Comparison of ENCODE assay signal across 1 cellular context in the genomic region with DNA sequence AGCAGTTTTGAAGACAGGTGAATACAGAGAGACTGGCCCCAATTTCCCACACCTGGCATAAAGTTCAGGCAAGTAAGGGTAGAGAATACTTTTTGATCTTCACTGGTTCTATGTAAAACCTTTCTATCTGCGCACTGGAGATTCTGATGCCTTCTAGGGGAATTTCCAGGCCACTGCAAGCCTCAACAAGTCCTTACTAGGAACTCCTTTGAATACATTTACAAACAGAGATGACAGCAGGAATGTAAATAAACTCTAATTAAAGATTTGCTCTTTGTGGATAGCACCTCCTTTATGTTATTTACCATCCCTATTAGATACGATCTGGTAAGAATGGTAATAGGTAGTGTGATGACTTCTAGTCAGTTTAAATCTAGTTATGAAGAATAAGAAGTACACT.
TF ChIP-seq lines count a peak whose summit lies in the region.

No MANE protein-coding gene starts in this region.

TF ChIP-seq in IMR-90, 13 proteins besides CTCF, POLR2A, EP300 and RAD21:
- TF ChIP-seq MAZ (IDR thresholded peaks at IDR 0.05; ENCODE audit: borderline replicate concordance, low read depth, low read length) = no peak
- no peak for TF ChIP-seq SMC3 (IDR thresholded peaks at IDR 0.05; ENCODE audit: low read depth, low read length)
- no peak for TF ChIP-seq MAFK (IDR thresholded peaks at IDR 0.05; ENCODE audit: low read depth, low read length)
- no peak for TF ChIP-seq RFX5 (IDR thresholded peaks at IDR 0.05; ENCODE audit: low read depth, low read length)
- TF ChIP-seq, protein P1, sequence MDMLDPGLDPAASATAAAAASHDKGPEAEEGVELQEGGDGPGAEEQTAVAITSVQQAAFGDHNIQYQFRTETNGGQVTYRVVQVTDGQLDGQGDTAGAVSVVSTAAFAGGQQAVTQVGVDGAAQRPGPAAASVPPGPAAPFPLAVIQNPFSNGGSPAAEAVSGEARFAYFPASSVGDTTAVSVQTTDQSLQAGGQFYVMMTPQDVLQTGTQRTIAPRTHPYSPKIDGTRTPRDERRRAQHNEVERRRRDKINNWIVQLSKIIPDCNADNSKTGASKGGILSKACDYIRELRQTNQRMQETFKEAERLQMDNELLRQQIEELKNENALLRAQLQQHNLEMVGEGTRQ (IDR thresholded peaks at IDR 0.05; ENCODE audit: low read depth, low read length) = no peak
- no peak for TF ChIP-seq CHD1 (IDR thresholded peaks at IDR 0.05; ENCODE audit: low read depth, low read length)
- no peak for TF ChIP-seq NFE2L2 (IDR thresholded peaks at IDR 0.05; ENCODE audit: low read depth, low read length)
